ENCODE assay signal across 20 cellular contexts in genomic region chr16:51968756-51969155, GRCh38.
"Had no signal": no experiment of that assay in that cellular context is flagged by ENCODE, and none has a peak within 500 bp of the region (broad histone marks: within the 10 kb centered on the region; RNA-seq: fewer than 3 reads in every experiment).

No MANE protein-coding gene starts in this region.

- DNase-seq: activated CD4-positive, alpha-beta T cell treated with anti-CD3 and anti-CD28 coated beads, Interleukin-2, amount 50 U/mL, for 1 hour; activated CD4-positive, CD25-positive, alpha-beta regulatory T cell treated with anti-CD3 and anti-CD28 coated beads, Interleukin-2, amount 50 U/mL, for 72 hours; activated CD8-positive, alpha-beta memory T cell treated with anti-CD3 and anti-CD28 coated beads, Interleukin-2, amount 50 U/mL, for 4 hours; activated naive CD4-positive, alpha-beta T cell treated with anti-CD3 and anti-CD28 coated beads for 36 hours; activated naive CD8-positive, alpha-beta T cell treated with anti-CD3 and anti-CD28 coated beads, Interleukin-2, amount 50 U/mL, for 24 hours; activated T-cell treated with anti-CD3 and anti-CD28 coated beads, Interleukin-2, amount 50 U/mL, for 4 hours; anterior cingulate cortex; central memory CD4-positive, alpha-beta T cell; colonic mucosa; islet precursor cell; left colon; nucleus accumbens; stimulated activated CD4-positive, alpha-beta T cell treated with anti-CD3 and anti-CD28 coated beads, Interleukin-12 subunit alpha, Interleukin-12 subunit beta, amount 100 ng/mL, for 4 hours; stimulated activated CD4-positive, alpha-beta T cell treated with anti-CD3 and anti-CD28 coated beads, Interleukin-1b, Interleukin-23, amount 100 ng/mL, for 48 hours; stimulated activated naive CD4-positive, alpha-beta T cell treated with Interleukin-2 at 50 U/mL for 16 hours; T-helper 2 cell; thyroid gland had no signal

- H3K36me3 ChIP-seq: colonic mucosa, thyroid gland had no signal

- H3K9me3 ChIP-seq: colonic mucosa, thyroid gland had no signal

- H3K27me3 ChIP-seq: colonic mucosa, hepatocyte, thyroid gland had no signal

- H3K27ac ChIP-seq: colonic mucosa, hepatocyte, thyroid gland, VCaP had no signal

- H3K4me1 ChIP-seq: colonic mucosa had no signal

- H3K4me3 ChIP-seq: colonic mucosa, hepatocyte, lung, thyroid gland had no signal

- ATAC-seq: activated naive CD8-positive, alpha-beta T cell treated with anti-CD3 and anti-CD28 coated beads, Interleukin-2, amount 50 U/mL, for 24 hours; activated T-cell treated with anti-CD3 and anti-CD28 coated beads, Interleukin-2, amount 50 U/mL, for 4 hours; left colon had no signal
